Comparison of ENCODE assay signal across 1 cellular context in the genomic region with DNA sequence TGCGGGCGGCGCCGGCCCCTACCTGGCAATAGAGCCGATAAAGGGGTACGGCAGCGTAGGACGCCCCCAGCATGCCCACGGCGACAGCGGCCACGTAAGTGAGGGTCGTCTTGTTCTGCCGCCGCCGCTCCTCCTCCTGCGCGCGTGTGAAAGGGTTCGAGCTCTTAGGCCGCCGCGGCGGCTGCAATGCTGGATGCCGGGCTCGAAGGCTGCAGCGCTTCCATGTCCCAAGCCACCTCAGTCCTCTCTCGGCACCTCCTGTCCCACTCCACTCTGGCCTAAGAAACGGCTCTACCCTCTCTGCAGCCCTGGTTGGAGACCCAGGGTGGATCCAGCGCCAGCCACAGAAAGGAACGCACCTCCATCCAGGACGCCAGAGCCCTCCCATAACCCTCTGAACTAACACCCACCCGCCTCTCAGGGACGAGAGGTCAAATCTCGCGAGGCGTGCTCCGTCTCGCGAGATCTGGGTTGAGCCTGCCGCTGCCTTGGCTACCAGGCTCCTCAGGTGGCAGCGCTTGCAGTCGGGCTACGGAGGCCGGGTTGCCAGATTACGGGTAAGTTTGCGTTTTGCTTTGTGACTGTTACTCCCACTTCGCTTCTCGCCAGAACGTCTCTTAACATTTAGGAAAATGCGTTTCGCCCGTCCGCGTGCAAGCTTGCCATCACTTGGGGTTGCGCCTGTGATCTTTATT.
TF ChIP-seq lines count a peak whose summit lies in the region.

A gene with protein sequence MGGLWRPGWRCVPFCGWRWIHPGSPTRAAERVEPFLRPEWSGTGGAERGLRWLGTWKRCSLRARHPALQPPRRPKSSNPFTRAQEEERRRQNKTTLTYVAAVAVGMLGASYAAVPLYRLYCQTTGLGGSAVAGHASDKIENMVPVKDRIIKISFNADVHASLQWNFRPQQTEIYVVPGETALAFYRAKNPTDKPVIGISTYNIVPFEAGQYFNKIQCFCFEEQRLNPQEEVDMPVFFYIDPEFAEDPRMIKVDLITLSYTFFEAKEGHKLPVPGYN (minus strand): TSS at position 396 of the 695 bp plus-strand sequence. CDS start 8 bp downstream, at position 388.
A gene with protein sequence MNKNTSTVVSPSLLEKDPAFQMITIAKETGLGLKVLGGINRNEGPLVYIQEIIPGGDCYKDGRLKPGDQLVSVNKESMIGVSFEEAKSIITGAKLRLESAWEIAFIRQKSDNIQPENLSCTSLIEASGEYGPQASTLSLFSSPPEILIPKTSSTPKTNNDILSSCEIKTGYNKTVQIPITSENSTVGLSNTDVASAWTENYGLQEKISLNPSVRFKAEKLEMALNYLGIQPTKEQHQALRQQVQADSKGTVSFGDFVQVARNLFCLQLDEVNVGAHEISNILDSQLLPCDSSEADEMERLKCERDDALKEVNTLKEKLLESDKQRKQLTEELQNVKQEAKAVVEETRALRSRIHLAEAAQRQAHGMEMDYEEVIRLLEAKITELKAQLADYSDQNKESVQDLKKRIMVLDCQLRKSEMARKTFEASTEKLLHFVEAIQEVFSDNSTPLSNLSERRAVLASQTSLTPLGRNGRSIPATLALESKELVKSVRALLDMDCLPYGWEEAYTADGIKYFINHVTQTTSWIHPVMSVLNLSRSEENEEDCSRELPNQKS (plus strand): TSS at position 507 of the 695 bp plus-strand sequence. CDS start 17,455 bp downstream, outside the sequence.

TF ChIP-seq in K562, 482 proteins besides CTCF, POLR2A, EP300 and RAD21 (continued from another document and continues in another):
- TF ChIP-seq ELK3 (CRISPR knock-in tag; IDR thresholded peaks at IDR 0.05) (no peak), NR4A1 (CRISPR knock-in tag; IDR thresholded peaks at IDR 0.05) (no peak), NR4A1 (tag; IDR thresholded peaks at IDR 0.05) (no peak), FOXJ2 (tag; IDR thresholded peaks at IDR 0.05) (no peak), ZNF23 (CRISPR knock-in tag; IDR thresholded peaks at IDR 0.05) (no peak), ARNT (IDR thresholded peaks at IDR 0.05) (no peak), ZBTB1 (CRISPR knock-in tag; IDR thresholded peaks at IDR 0.05; ENCODE audit: borderline replicate concordance, low read depth) (no peak), GABPA (tag; conservative IDR thresholded peaks at IDR 0.05; ENCODE audit: low read depth) (no peak), BACH1 (tag; IDR thresholded peaks at IDR 0.05) (no peak), ARID4B (CRISPR knock-in tag; IDR thresholded peaks at IDR 0.05) (0 out of 2 replicates have a peak, but pooled peaks have one; percentile 44), PHB (CRISPR knock-in tag; IDR thresholded peaks at IDR 0.05) (no peak), SAFB (IDR thresholded peaks at IDR 0.05; ENCODE audit: borderline replicate concordance, low read depth, low read length) (no peak), GABPB1 (CRISPR knock-in tag; IDR thresholded peaks at IDR 0.05) (0 out of 2 replicates have a peak, but pooled peaks have one; percentile 32), HMGN3 (IDR thresholded peaks at IDR 0.05; ENCODE audit: borderline replicate concordance, extremely low read depth, insufficient read length, low read depth, low read length) (no peak), DNMT1 (IDR thresholded peaks at IDR 0.05) (no peak), STAT6 (CRISPR knock-in tag; IDR thresholded peaks at IDR 0.05) (no peak), ARID2 (IDR thresholded peaks at IDR 0.05) (no peak), OTX1 (CRISPR knock-in tag; IDR thresholded peaks at IDR 0.05) (no peak)
- TF ChIP-seq, protein P1, sequence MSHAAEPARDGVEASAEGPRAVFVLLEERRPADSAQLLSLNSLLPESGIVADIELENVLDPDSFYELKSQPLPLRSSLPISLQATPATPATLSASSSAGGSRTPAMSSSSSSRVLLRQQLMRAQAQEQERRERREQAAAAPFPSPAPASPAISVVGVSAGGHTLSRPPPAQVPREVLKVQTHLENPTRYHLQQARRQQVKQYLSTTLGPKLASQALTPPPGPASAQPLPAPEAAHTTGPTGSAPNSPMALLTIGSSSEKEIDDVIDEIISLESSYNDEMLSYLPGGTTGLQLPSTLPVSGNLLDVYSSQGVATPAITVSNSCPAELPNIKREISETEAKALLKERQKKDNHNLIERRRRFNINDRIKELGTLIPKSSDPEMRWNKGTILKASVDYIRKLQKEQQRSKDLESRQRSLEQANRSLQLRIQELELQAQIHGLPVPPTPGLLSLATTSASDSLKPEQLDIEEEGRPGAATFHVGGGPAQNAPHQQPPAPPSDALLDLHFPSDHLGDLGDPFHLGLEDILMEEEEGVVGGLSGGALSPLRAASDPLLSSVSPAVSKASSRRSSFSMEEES (CRISPR knock-in tag; IDR thresholded peaks at IDR 0.05) = no peak
- TF ChIP-seq, protein P2, sequence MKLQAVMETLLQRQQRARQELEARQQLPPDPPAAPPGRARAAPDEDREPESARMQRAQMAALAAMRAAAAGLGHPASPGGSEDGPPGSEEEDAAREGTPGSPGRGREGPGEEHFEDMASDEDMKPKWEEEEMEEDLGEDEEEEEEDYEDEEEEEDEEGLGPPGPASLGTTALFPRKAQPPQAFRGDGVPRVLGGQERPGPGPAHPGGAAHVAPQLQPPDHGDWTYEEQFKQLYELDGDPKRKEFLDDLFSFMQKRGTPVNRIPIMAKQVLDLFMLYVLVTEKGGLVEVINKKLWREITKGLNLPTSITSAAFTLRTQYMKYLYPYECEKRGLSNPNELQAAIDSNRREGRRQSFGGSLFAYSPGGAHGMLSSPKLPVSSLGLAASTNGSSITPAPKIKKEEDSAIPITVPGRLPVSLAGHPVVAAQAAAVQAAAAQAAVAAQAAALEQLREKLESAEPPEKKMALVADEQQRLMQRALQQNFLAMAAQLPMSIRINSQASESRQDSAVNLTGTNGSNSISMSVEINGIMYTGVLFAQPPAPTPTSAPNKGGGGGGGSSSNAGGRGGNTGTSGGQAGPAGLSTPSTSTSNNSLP (IDR thresholded peaks at IDR 0.05; ENCODE audit: borderline replicate concordance, low read depth, low read length) = no peak
- TF ChIP-seq, protein P3, sequence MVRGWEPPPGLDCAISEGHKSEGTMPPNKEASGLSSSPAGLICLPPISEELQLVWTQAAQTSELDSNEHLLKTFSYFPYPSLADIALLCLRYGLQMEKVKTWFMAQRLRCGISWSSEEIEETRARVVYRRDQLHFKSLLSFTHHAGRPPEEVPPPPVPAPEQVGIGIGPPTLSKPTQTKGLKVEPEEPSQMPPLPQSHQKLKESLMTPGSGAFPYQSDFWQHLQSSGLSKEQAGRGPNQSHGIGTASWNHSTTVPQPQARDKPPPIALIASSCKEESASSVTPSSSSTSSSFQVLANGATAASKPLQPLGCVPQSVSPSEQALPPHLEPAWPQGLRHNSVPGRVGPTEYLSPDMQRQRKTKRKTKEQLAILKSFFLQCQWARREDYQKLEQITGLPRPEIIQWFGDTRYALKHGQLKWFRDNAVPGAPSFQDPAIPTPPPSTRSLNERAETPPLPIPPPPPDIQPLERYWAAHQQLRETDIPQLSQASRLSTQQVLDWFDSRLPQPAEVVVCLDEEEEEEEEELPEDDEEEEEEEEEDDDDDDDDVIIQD (CRISPR knock-in tag; IDR thresholded peaks at IDR 0.05) = no peak
- TF ChIP-seq, protein P4, sequence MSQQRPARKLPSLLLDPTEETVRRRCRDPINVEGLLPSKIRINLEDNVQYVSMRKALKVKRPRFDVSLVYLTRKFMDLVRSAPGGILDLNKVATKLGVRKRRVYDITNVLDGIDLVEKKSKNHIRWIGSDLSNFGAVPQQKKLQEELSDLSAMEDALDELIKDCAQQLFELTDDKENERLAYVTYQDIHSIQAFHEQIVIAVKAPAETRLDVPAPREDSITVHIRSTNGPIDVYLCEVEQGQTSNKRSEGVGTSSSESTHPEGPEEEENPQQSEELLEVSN (IDR thresholded peaks at IDR 0.05; ENCODE audit: borderline replicate concordance in 1 of 2, extremely low read depth in 1 of 2, insufficient read depth in 1 of 2, insufficient read length in 1 of 2, low read depth in 1 of 2, low read length in 1 of 2, poor library complexity in 1 of 2, severe bottlenecking in 1 of 2) = no peak
- TF ChIP-seq, protein P5, sequence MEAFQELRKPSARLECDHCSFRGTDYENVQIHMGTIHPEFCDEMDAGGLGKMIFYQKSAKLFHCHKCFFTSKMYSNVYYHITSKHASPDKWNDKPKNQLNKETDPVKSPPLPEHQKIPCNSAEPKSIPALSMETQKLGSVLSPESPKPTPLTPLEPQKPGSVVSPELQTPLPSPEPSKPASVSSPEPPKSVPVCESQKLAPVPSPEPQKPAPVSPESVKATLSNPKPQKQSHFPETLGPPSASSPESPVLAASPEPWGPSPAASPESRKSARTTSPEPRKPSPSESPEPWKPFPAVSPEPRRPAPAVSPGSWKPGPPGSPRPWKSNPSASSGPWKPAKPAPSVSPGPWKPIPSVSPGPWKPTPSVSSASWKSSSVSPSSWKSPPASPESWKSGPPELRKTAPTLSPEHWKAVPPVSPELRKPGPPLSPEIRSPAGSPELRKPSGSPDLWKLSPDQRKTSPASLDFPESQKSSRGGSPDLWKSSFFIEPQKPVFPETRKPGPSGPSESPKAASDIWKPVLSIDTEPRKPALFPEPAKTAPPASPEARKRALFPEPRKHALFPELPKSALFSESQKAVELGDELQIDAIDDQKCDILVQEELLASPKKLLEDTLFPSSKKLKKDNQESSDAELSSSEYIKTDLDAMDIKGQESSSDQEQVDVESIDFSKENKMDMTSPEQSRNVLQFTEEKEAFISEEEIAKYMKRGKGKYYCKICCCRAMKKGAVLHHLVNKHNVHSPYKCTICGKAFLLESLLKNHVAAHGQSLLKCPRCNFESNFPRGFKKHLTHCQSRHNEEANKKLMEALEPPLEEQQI (IDR thresholded peaks at IDR 0.05) = no peak
- TF ChIP-seq, protein P6, sequence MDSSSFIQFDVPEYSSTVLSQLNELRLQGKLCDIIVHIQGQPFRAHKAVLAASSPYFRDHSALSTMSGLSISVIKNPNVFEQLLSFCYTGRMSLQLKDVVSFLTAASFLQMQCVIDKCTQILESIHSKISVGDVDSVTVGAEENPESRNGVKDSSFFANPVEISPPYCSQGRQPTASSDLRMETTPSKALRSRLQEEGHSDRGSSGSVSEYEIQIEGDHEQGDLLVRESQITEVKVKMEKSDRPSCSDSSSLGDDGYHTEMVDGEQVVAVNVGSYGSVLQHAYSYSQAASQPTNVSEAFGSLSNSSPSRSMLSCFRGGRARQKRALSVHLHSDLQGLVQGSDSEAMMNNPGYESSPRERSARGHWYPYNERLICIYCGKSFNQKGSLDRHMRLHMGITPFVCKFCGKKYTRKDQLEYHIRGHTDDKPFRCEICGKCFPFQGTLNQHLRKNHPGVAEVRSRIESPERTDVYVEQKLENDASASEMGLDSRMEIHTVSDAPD (CRISPR knock-in tag; IDR thresholded peaks at IDR 0.05) = no peak
- TF ChIP-seq, protein P7, sequence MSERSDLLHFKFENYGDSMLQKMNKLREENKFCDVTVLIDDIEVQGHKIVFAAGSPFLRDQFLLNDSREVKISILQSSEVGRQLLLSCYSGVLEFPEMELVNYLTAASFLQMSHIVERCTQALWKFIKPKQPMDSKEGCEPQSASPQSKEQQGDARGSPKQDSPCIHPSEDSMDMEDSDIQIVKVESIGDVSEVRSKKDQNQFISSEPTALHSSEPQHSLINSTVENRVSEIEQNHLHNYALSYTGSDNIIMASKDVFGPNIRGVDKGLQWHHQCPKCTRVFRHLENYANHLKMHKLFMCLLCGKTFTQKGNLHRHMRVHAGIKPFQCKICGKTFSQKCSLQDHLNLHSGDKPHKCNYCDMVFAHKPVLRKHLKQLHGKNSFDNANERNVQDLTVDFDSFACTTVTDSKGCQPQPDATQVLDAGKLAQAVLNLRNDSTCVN (CRISPR knock-in tag; IDR thresholded peaks at IDR 0.05) = no peak
